ENCODE assay signal across 2 cellular contexts in the genomic region with DNA sequence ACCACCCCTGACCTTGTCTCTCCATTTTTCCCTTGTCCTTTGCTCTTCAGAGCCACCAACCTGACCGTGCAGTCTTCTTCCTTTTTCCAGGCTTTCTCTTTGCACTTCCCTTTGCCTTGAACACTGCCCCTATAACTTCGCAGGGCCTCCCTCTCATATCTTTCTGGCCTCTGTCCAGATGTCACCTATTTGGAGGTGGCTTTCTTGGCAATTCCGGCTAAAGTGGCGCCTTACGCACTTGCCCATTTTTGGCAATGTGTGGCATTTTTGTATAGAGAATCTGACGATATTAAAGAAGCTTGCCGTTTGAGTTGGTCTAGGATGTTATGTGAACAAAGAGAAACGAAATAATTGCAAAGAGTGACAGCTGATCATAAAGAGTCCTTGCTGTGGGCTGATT.
TF ChIP-seq lines count a peak whose summit lies in the region.

No MANE protein-coding gene starts in this region.

TF ChIP-seq in A549, 52 proteins besides CTCF, POLR2A, EP300 and RAD21:
- TF ChIP-seq, protein P1, sequence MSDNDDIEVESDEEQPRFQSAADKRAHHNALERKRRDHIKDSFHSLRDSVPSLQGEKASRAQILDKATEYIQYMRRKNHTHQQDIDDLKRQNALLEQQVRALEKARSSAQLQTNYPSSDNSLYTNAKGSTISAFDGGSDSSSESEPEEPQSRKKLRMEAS (IDR thresholded peaks at IDR 0.05), result no peak
- TF ChIP-seq NR3C1 (IDR thresholded peaks at IDR 0.05), result no peak
- TF ChIP-seq, protein P2, sequence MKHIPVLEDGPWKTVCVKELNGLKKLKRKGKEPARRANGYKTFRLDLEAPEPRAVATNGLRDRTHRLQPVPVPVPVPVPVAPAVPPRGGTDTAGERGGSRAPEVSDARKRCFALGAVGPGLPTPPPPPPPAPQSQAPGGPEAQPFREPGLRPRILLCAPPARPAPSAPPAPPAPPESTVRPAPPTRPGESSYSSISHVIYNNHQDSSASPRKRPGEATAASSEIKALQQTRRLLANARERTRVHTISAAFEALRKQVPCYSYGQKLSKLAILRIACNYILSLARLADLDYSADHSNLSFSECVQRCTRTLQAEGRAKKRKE (CRISPR knock-in tag; IDR thresholded peaks at IDR 0.05; ENCODE audit: low read depth), result no peak
TF ChIP-seq in A549: peak in this region for 0.

TF ChIP-seq in GM12878, 131 proteins besides CTCF, POLR2A, EP300 and RAD21:
- TF ChIP-seq, protein P3, sequence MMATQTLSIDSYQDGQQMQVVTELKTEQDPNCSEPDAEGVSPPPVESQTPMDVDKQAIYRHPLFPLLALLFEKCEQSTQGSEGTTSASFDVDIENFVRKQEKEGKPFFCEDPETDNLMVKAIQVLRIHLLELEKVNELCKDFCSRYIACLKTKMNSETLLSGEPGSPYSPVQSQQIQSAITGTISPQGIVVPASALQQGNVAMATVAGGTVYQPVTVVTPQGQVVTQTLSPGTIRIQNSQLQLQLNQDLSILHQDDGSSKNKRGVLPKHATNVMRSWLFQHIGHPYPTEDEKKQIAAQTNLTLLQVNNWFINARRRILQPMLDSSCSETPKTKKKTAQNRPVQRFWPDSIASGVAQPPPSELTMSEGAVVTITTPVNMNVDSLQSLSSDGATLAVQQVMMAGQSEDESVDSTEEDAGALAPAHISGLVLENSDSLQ (IDR thresholded peaks at IDR 0.05), result peak; percentile 50; the same call in 1 of the 2 replicates
- TF ChIP-seq ATF7 (IDR thresholded peaks at IDR 0.05; ENCODE audit: low read depth), result no peak
- TF ChIP-seq SRF (IDR thresholded peaks at IDR 0.05; ENCODE audit: low read depth in 2 of 2, low read length in 2 of 2), result peak; percentile 35 to 72; a peak in 1 of 4 replicates
- no peak for TF ChIP-seq CHD4 (IDR thresholded peaks at IDR 0.05)
- TF ChIP-seq IKZF1 (conservative IDR thresholded peaks at IDR 0.05), result no peak
- TF ChIP-seq POLR2AphosphoS5 (IDR thresholded peaks at IDR 0.05; ENCODE audit: low read length), result no peak
- no peak for TF ChIP-seq STAT1 (conservative IDR thresholded peaks at IDR 0.05)
- TF ChIP-seq WRNIP1 (IDR thresholded peaks at IDR 0.05; ENCODE audit: borderline replicate concordance, low read depth, low read length), result no peak
- no peak for TF ChIP-seq FOXK2 (IDR thresholded peaks at IDR 0.05)
TF ChIP-seq in GM12878: peak in this region for 2.
